Comparison of ENCODE assay signal across 9 cellular contexts in the genomic region with DNA sequence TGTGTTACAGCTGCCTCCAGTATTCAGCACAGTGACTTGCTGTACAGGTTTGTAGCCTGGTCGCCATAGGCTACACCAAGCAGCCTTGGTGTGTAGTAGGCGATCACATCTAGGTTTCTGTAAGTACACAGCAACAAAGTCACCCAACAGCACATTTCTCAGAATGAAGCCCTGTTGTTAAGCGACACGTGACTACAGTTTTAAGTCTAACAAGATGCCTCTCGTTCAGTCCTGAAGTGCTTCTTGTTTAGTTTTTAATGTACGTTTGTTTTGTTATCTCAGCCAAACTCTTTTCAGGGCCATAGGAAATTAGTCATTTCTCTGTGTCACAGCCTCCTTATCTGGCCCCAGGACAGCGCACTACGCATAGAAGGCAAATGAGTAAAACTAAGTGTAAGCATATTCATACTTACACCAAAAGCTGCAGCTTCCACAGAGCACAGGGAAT. TPM values are rescaled to one million over a fixed set of nuclear protein-coding genes. Genes with fewer than 3 reads are reported as not detected.
DNase-seq lines count a peak whose midpoint lies in the region; ATAC-seq and TF ChIP-seq lines count a peak whose summit lies in the region.
"Had no signal": no experiment of that assay in that cellular context is flagged by ENCODE, and none has a peak within 500 bp of the region (broad histone marks: within the 10 kb centered on the region; RNA-seq: fewer than 3 reads in every experiment).

No MANE protein-coding gene starts in this region.

- H3K27me3 Mint-ChIP-seq in activated naive CD8-positive, alpha-beta T cell treated with anti-CD3 and anti-CD28 coated beads, Interleukin-2, amount 50 U/mL, for 24 hours: no peaks in the 10 kb centered on the region

- no peak overlapping the region for H3K4me3 ChIP-seq in mucosa of descending colon

- peaks cover 68% of the 10 kb centered on the region for H3K36me3 Mint-ChIP-seq in activated naive CD8-positive, alpha-beta T cell treated with anti-CD3 and anti-CD28 coated beads, Interleukin-2, amount 50 U/mL, for 24 hours (ENCODE audit: low read depth)

- H3K9me3 Mint-ChIP-seq in activated naive CD8-positive, alpha-beta T cell treated with anti-CD3 and anti-CD28 coated beads, Interleukin-2, amount 50 U/mL, for 24 hours: no peaks in the 10 kb centered on the region

- H3K9me3 ChIP-seq in mucosa of descending colon: no peaks in the 10 kb centered on the region
- H3K9me3 ChIP-seq: psoas muscle had no signal

- intact Hi-C loops in mucosa of descending colon (cut with DNase I, micrococcal nuclease): no loop called here

- TF ChIP-seq CTCF in mucosa of descending colon (IDR thresholded peaks at IDR 0.05): no peak

- H3K4me1 Mint-ChIP-seq in activated naive CD8-positive, alpha-beta T cell treated with anti-CD3 and anti-CD28 coated beads, Interleukin-2, amount 50 U/mL, for 24 hours: peaks cover 96% of the 10 kb centered on the region

- peak overlapping the region; percentile 99 for H3K27ac Mint-ChIP-seq in activated naive CD8-positive, alpha-beta T cell treated with anti-CD3 and anti-CD28 coated beads, Interleukin-2, amount 50 U/mL, for 24 hours

- DNase-seq in activated naive CD8-positive, alpha-beta T cell treated with anti-CD3 and anti-CD28 coated beads, Interleukin-2, amount 50 U/mL, for 24 hours: no peak
- no peak for DNase-seq in mucosa of descending colon
- DNase-seq in DMS79 treated with DMSO at 0.1 percent for 48 hours (lab: John Stamatoyannopoulos, UW): no peak
- DNase-seq in mucosa of gallbladder (ENCODE audit: low spot score): no peak
- no peak for DNase-seq in DMS 273 treated with DMSO at 0.1 percent for 48 hours (lab: John Stamatoyannopoulos, UW)

- H3K4me1 ChIP-seq in mucosa of descending colon (ENCODE audit: low read depth): peaks cover 8% of the 10 kb centered on the region
- H3K4me1 ChIP-seq: psoas muscle had no signal

- H3K36me3 ChIP-seq in mucosa of descending colon (ENCODE audit: low read depth): no peaks in the 10 kb centered on the region

- H3K4me3 Mint-ChIP-seq in activated naive CD8-positive, alpha-beta T cell treated with anti-CD3 and anti-CD28 coated beads, Interleukin-2, amount 50 U/mL, for 24 hours: peak overlapping the region; percentile 72

- peak; percentile 40 for ATAC-seq in GM19351 (IDR thresholded peaks at IDR 0.05; ENCODE audit: unreplicated experiment)
- ATAC-seq in HG03280 (IDR thresholded peaks at IDR 0.05; ENCODE audit: unreplicated experiment): peak; percentile 25
- peak; percentile 70 for ATAC-seq in activated naive CD8-positive, alpha-beta T cell treated with anti-CD3 and anti-CD28 coated beads, Interleukin-2, amount 50 U/mL, for 24 hours
- peak; percentile 18 for ATAC-seq in mucosa of descending colon

RNA-seq across cellular contexts. Expression of a gene that starts 50.0 kb away (rescaled TPM):
- total RNA-seq in mucosa of descending colon (10 to 100 TPM in 1 of 3 donors, 1 to 10 TPM in 2; 1.6 to 15.3 (median 5.0) TPM), mucosa of gallbladder (11.7 TPM)
- total RNA-seq: SK-MEL-5 had no signal

Comparison
In these comparisons a context has a peak if more than half of its experiments do, and no peak if none do; other contexts are left out.
1. ATAC-seq: peak in every context shown above with its lines; median percentile 70 in activated naive CD8-positive, alpha-beta T cell treated with anti-CD3 and anti-CD28 coated beads, Interleukin-2, amount 50 U/mL, for 24 hours; 40 in GM19351; 25 in HG03280; 18 in mucosa of descending colon.